Comparison of ENCODE assay signal across 1 cellular context in genomic region chr19:5839312-5840017, GRCh38.
TF ChIP-seq lines count a peak whose summit lies in the region.

FUT6 (minus strand) TSS chr19:5839702; CDS start chr19:5832567, 7,135 bp downstream.

TF ChIP-seq in SK-N-SH, 30 proteins besides CTCF, POLR2A, EP300 and RAD21 (continued from another document):
- TF ChIP-seq REST (IDR thresholded peaks at IDR 0.05; ENCODE audit: low read depth, low read length) (no peak), IRF3 (IDR thresholded peaks at IDR 0.05; ENCODE audit: low read depth, low read length) (no peak), EZH2phosphoT487 (IDR thresholded peaks at IDR 0.05; ENCODE audit: borderline replicate concordance, low read depth) (no peak), JUND (IDR thresholded peaks at IDR 0.05) (no peak), GATA2 (CRISPR knock-in tag; IDR thresholded peaks at IDR 0.05) (no peak), POLR2AphosphoS5 (IDR thresholded peaks at IDR 0.05; ENCODE audit: low read depth, low read length) (no peak), SMC3 (IDR thresholded peaks at IDR 0.05; ENCODE audit: low read depth, low read length) (no peak), RCOR1 (IDR thresholded peaks at IDR 0.05; ENCODE audit: low read length) (no peak), USF1 (IDR thresholded peaks at IDR 0.05; ENCODE audit: borderline replicate concordance, low read depth) (no peak), MAX (IDR thresholded peaks at IDR 0.05; ENCODE audit: low read depth) (no peak), SIN3A (IDR thresholded peaks at IDR 0.05; ENCODE audit: borderline replicate concordance, low read depth, low read length) (no peak)
